ENCODE assay signal across 11 cellular contexts in the genomic region with DNA sequence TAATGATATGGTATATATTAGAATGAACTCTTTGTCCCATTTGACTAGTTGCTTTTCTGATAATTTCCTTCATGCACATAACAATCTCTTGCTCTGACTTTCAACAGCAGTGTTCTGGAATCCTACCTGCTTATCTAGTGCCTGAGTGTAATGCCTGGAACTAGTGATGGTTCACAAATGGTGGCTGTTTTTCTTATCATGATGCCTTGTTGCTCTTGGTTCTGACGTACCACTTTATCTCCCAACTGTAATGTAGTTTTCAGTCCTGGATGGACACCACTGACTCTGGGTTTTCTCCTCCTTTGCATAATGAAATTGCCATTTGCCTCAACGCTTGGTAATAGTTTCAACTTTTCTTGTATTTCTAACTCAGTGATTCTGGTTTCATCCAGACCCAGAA. TPM values are rescaled to one million over a fixed set of nuclear protein-coding genes. Genes with fewer than 3 reads are reported as not detected.
"Had no signal": no experiment of that assay in that cellular context is flagged by ENCODE, and none has a peak within 500 bp of the region (broad histone marks: within the 10 kb centered on the region; RNA-seq: fewer than 3 reads in every experiment).

No MANE protein-coding gene starts in this region.

- H3K36me3 ChIP-seq: HAP-1 had no signal

- H3K9me3 ChIP-seq: HAP-1 had no signal

- DNase-seq: GOT3, H7, HFFc6, KBM-7 had no signal

- H3K4me3 Mint-ChIP-seq: HFFc6, IgD-negative memory B cell had no signal

- H3K4me1 Mint-ChIP-seq: IgD-negative memory B cell had no signal

- H3K27ac ChIP-seq: HL-60 had no signal

- H3K27ac Mint-ChIP-seq: HFFc6, IgD-negative memory B cell had no signal

- H3K9me3 Mint-ChIP-seq: HFFc6, IgD-negative memory B cell had no signal

- ATAC-seq: HCT116, HepG2 had no signal

- H3K27me3 Mint-ChIP-seq: IgD-negative memory B cell had no signal

- FAIRE-seq: HepG2 had no signal

- H3K4me3 ChIP-seq: HAP-1 had no signal

RNA-seq across cellular contexts. Expression of gene LUZP4, which starts 25.5 kb away (rescaled TPM):
- total RNA-seq: H4, H7, HepG2, HFFc6, HT1080 had no signal
- polyA plus RNA-seq: HepG2, IgD-negative memory B cell had no signal

RNA-seq across cellular contexts. Expression of gene LRCH2, which starts 30.1 kb away (rescaled TPM):
- total RNA-seq: HepG2 had no signal
- polyA plus RNA-seq: HepG2, IgD-negative memory B cell had no signal
